In genomic region chr6:127695108-127695507, GRCh38 we compare ENCODE assay signal across 18 cellular contexts.
A peak's percentile ranks its signal among the peaks of the same experiment; 100 is the strongest.
DNase-seq lines count a peak whose midpoint lies in the region; ATAC-seq and TF ChIP-seq lines count a peak whose summit lies in the region.
"Had no signal": no experiment of that assay in that cellular context is flagged by ENCODE, and none has a peak within 500 bp of the region (broad histone marks: within the 10 kb centered on the region; RNA-seq: fewer than 3 reads in every experiment).

No MANE protein-coding gene starts in this region.

- ATAC-seq in Right ventricle myocardium inferior (no peak), left lobe of liver (no peak)
- ATAC-seq: A549; CD8-positive, alpha-beta T cell had no signal

- H3K27ac Mint-ChIP-seq in chondrocyte (ENCODE audit: unreplicated experiment) = no peak overlapping the region
- H3K27ac Mint-ChIP-seq: B cell; CD4-positive, alpha-beta T cell; CD8-positive, alpha-beta T cell had no signal

- TF ChIP-seq CTCF in left ventricle myocardium inferior (IDR thresholded peaks at IDR 0.05; ENCODE audit: borderline replicate concordance) = no peak
- TF ChIP-seq CTCF in chondrocyte (IDR thresholded peaks at IDR 0.05) = no peak
- TF ChIP-seq CTCF in GM13977 (IDR thresholded peaks at IDR 0.05; ENCODE audit: extremely low read depth, insufficient read depth, missing control alignments) = no peak

- H3K4me1 Mint-ChIP-seq in chondrocyte (ENCODE audit: low read depth) = no peaks in the 10 kb centered on the region
- H3K4me1 Mint-ChIP-seq: B cell had no signal

- H3K27me3 Mint-ChIP-seq in chondrocyte (ENCODE audit: low read depth) = peaks cover 21% of the 10 kb centered on the region
- H3K27me3 Mint-ChIP-seq: B cell; CD4-positive, alpha-beta T cell had no signal

- H3K36me3 Mint-ChIP-seq in chondrocyte (ENCODE audit: low read depth) = no peaks in the 10 kb centered on the region

- intact Hi-C loops in Right ventricle myocardium inferior (cut with DNase I) = no loop called here
- intact Hi-C loops in left ventricle myocardium inferior (cut with micrococcal nuclease) = no loop called here

- no peak overlapping the region for H3K4me3 ChIP-seq in left ventricle myocardium inferior
- H3K4me3 ChIP-seq: A549; BLaER1 treated with 17β-estradiol and CSF1 and Interleukin-3, amounts not matched to agents 10 nM and 100 nM had no signal

- no peak overlapping the region for H3K27ac ChIP-seq in left ventricle myocardium inferior (replicated peaks)
- H3K27ac ChIP-seq: 22Rv1; A549; BLaER1 treated with 17β-estradiol and CSF1 and Interleukin-3, amounts not matched to agents 10 nM and 100 nM; C4-2B had no signal

- no peaks in the 10 kb centered on the region for H3K9me3 Mint-ChIP-seq in chondrocyte (ENCODE audit: low read depth)
- H3K9me3 Mint-ChIP-seq: CD8-positive, alpha-beta T cell had no signal

- H3K27me3 ChIP-seq in left ventricle myocardium inferior (ENCODE audit: low read depth) = no peaks in the 10 kb centered on the region
- H3K27me3 ChIP-seq: BLaER1 treated with 17β-estradiol and CSF1 and Interleukin-3, amounts not matched to agents 10 nM and 100 nM had no signal

- no peaks in the 10 kb centered on the region for H3K4me1 ChIP-seq in left ventricle myocardium inferior
- H3K4me1 ChIP-seq: A549; BLaER1 treated with 17β-estradiol and CSF1 and Interleukin-3, amounts not matched to agents 10 nM and 100 nM; Caco-2 had no signal

- no peaks in the 10 kb centered on the region for H3K36me3 ChIP-seq in left ventricle myocardium inferior
- H3K36me3 ChIP-seq: BLaER1 treated with 17β-estradiol and CSF1 and Interleukin-3, amounts not matched to agents 10 nM and 100 nM had no signal

- in situ Hi-C loops in GM13977 (cut with MboI; ENCODE audit: low pct_unique_long_range_greater_than_20kb, low sequenced_read_pairs, unreplicated experiment) = no loop called here

- DNase-seq in Right ventricle myocardium inferior (ENCODE audit: missing footprints) (peak; percentile 54), left ventricle myocardium inferior (no peak), chondrocyte (ENCODE audit: low spot score) (peak; percentile 43), left lobe of liver (ENCODE audit: low spot score) (peak; percentile 33), GM13977 (ENCODE audit: low spot score) (no peak), mesenteric fat pad (ENCODE audit: low spot score) (no peak)
- DNase-seq: AML-193; Caco-2; Calu3; CD4-positive, alpha-beta T cell; DMS79 treated with DMSO at 0.1 percent for 48 hours; GF-D8 had no signal

- H3K4me3 Mint-ChIP-seq in chondrocyte (ENCODE audit: unreplicated experiment) = no peak overlapping the region
- H3K4me3 Mint-ChIP-seq: B cell; CD4-positive, alpha-beta T cell; CD8-positive, alpha-beta T cell had no signal

- H3K9me3 ChIP-seq in left ventricle myocardium inferior (replicated peaks) = no peaks in the 10 kb centered on the region
- H3K9me3 ChIP-seq: A549; BLaER1 treated with 17β-estradiol and CSF1 and Interleukin-3, amounts not matched to agents 10 nM and 100 nM; Caco-2 had no signal

Comparison
In these comparisons a context has a peak if more than half of its experiments do, and no peak if none do; other contexts are left out.
1. DNase-seq: peak in Right ventricle myocardium inferior (single experiment), chondrocyte (single experiment) and left lobe of liver (single experiment); none in left ventricle myocardium inferior (single experiment), GM13977 (single experiment) and mesenteric fat pad (single experiment).